ENCODE assay signal across 6 cellular contexts in the genomic region with DNA sequence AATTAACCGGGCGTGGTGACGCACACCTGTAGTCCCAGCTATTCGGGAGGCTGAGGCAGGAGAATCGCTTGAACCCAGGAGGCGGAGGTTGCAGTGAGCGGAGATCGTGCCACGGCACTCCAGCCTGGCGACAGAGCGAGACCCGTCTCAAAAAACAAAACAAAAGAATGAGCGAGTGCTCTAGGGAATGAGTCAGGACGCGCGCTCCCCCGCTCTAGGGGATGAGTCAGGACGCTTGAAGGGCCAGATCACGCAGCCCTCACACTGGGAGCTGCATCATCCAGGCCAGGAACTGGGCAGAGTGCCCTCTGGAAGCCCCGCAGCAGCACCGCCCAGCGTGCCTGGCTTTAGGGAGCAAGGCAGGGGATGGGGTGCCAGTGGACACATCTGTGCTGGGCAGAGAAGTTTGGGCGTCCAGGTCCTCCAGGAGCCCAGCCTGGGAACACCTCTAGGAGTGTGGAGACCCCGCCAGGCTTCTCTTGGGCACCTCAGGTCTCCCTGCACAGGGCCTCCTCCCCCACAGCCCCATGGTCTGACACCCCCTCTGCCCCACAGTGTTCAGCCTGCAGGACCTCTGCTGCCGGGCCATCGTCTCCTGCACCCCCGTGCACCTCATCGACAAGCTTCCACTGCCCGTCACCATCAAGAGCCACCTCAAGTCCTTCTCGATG. TPM values are rescaled to one million over a fixed set of nuclear protein-coding genes. Genes with fewer than 3 reads are reported as not detected.
DNase-seq lines count a peak whose midpoint lies in the region; ATAC-seq and TF ChIP-seq lines count a peak whose summit lies in the region.

No MANE protein-coding gene starts in this region.

- ATAC-seq in RWPE2 (ENCODE audit: low read depth): peak; percentile 80
- no peak for ATAC-seq in HG02981 (IDR thresholded peaks at IDR 0.05; ENCODE audit: unreplicated experiment)

- WGBS in spleen, 5 donors: 90 to 97% (median 93%) methylated on average over 29 to 30 of the region's 30 CpGs

- H3K27ac ChIP-seq in RWPE2 (ENCODE audit: poor library complexity, severe bottlenecking) (peak overlapping the region; percentile 23), spleen (no peak overlapping the region)

- H3K4me3 ChIP-seq in BE2C (ENCODE audit: low read depth, low read length) (no peak overlapping the region), RWPE2 (ENCODE audit: severe bottlenecking) (no peak overlapping the region), kidney epithelial cell (ENCODE audit: low read depth, low read length) (no peak overlapping the region), spleen (no peak overlapping the region)

- H3K9me3 ChIP-seq in BE2C (no peaks in the 10 kb centered on the region), RWPE2 (ENCODE audit: severe bottlenecking) (no peaks in the 10 kb centered on the region), spleen (no peaks in the 10 kb centered on the region)

- peaks cover 38% of the 10 kb centered on the region for H3K4me1 ChIP-seq in BE2C
- H3K4me1 ChIP-seq in RWPE2 (ENCODE audit: insufficient read depth, poor library complexity, severe bottlenecking): peaks cover 21% of the 10 kb centered on the region
- peaks cover 0 to 34% (median 18%) of the 10 kb centered on the region in 6 donors for H3K4me1 ChIP-seq in spleen

- H3K36me3 ChIP-seq in BE2C: no peaks in the 10 kb centered on the region; the same call in 1 of the 2 replicates
- peaks cover 10% of the 10 kb centered on the region for H3K36me3 ChIP-seq in RWPE2 (ENCODE audit: low read depth)
- peaks cover 2% of the 10 kb centered on the region for H3K36me3 ChIP-seq in kidney epithelial cell (ENCODE audit: control insufficient read depth, insufficient read depth, low read length)
- H3K36me3 ChIP-seq in spleen: peaks cover 0 to 50% (median 35%) of the 10 kb centered on the region in 6 donors

- no peak for TF ChIP-seq POLR2A in spleen (IDR thresholded peaks at IDR 0.05)

- H3K27me3 ChIP-seq in BE2C: no peaks in the 10 kb centered on the region
- no peaks in the 10 kb centered on the region for H3K27me3 ChIP-seq in RWPE2 (ENCODE audit: insufficient read depth, poor library complexity, severe bottlenecking)
- peaks cover 4% of the 10 kb centered on the region for H3K27me3 ChIP-seq in kidney epithelial cell (ENCODE audit: control insufficient read depth, insufficient read depth, low read length)
- peaks cover 0 to 13% (median 0%) of the 10 kb centered on the region in 7 donors for H3K27me3 ChIP-seq in spleen (replicated peaks in 1 of 7)

- intact Hi-C loops in spleen (cut with DNase I; ENCODE audit: low total_unique reads): no loop called here

- DNase-seq in BE2C: peak; percentile 33
- peak; percentile 91 for DNase-seq in RWPE2 (ENCODE audit: low spot score)
- DNase-seq in kidney epithelial cell (ENCODE audit: low read depth): peak; percentile 85
- DNase-seq in spleen: no peak
- no peak for DNase-seq in stimulated activated CD4-positive, alpha-beta T cell treated with anti-CD3 and anti-CD28 coated beads, Interleukin-1b, Interleukin-23, amount 100 ng/mL, for 48 hours

- TF ChIP-seq CTCF in BE2C (IDR thresholded peaks at IDR 0.05; ENCODE audit: low read depth, low read length) (no peak), RWPE2 (IDR thresholded peaks at IDR 0.05; ENCODE audit: poor library complexity, severe bottlenecking) (no peak), kidney epithelial cell (IDR thresholded peaks at IDR 0.05; ENCODE audit: insufficient read depth, low read length, poor library complexity, severe bottlenecking) (no peak), spleen (IDR thresholded peaks at IDR 0.05 in 8 of 11, conservative IDR thresholded peaks at IDR 0.05 in 3 of 11) (no peak)

RNA-seq across cellular contexts. Expression of gene WFIKKN1, which starts 3.9 kb away (rescaled TPM):
- 1.3 TPM for polyA plus RNA-seq in BE2C (2012; ENCODE audit: insufficient read depth, insufficient read length, low read depth)
- total RNA-seq in kidney epithelial cell (0.08 TPM in 1 of 2 replicates, not detected in the other), spleen (1 to 10 TPM in 3 of 7 donors, under 1 TPM in 4; 0.49 to 1.5 (median 0.95) TPM)
- polyA plus RNA-seq in spleen: 1 to 10 TPM in 1 of 3 donors, under 1 TPM in 2; 0.15 to 1.8 (median 0.30) TPM

RNA-seq across cellular contexts. Expression of gene METTL26, which starts 9.2 kb away (rescaled TPM):
- polyA plus RNA-seq in BE2C (2012; ENCODE audit: insufficient read depth, insufficient read length, low read depth): 215 TPM
- total RNA-seq in kidney epithelial cell: 170 and 203 TPM in 2 replicates
- total RNA-seq in spleen: 10 to 100 TPM; 39.6 to 78.4 (median 46.0) TPM
- 100 to 1,000 TPM; 114 to 165 (median 133) TPM for polyA plus RNA-seq in spleen

RNA-seq across cellular contexts. Expression of gene MCRIP2, which starts 14.7 kb away (rescaled TPM):
- polyA plus RNA-seq in BE2C (2012; ENCODE audit: insufficient read depth, insufficient read length, low read depth): 180 TPM
- total RNA-seq in kidney epithelial cell (41.7 and 59.8 TPM in 2 replicates), spleen (10 to 100 TPM; 23.6 to 45.8 (median 36.1) TPM)
- 100 to 1,000 TPM in 1 of 3 donors, 10 to 100 TPM in 2; 56.5 to 106 (median 80.8) TPM for polyA plus RNA-seq in spleen

RNA-seq across cellular contexts. Expression of gene WDR90, which starts 22.2 kb away (rescaled TPM):
- polyA plus RNA-seq in BE2C (2012; ENCODE audit: insufficient read depth, insufficient read length, low read depth): 44.4 TPM
- total RNA-seq in kidney epithelial cell: 17.0 and 21.0 TPM in 2 replicates
- 10 to 100 TPM in 6 of 7 donors, 1 to 10 TPM in 1; 7.9 to 30.2 (median 16.7) TPM for total RNA-seq in spleen
- 10 to 100 TPM; 10.3 to 25.1 (median 22.1) TPM for polyA plus RNA-seq in spleen

RNA-seq across cellular contexts. Expression of gene RAB40C, which starts 37.1 kb away (rescaled TPM):
- polyA plus RNA-seq in BE2C (2012; ENCODE audit: insufficient read depth, insufficient read length, low read depth): 21.3 TPM
- total RNA-seq in kidney epithelial cell (16.5 and 26.9 TPM in 2 replicates), spleen (10 to 100 TPM; 12.9 to 21.6 (median 15.3) TPM)
- polyA plus RNA-seq in spleen: 10 to 100 TPM in 2 of 3 donors, 1 to 10 TPM in 1; 8.1 to 20.9 (median 11.0) TPM

Comparison
In these comparisons a context has a peak if more than half of its experiments do, and no peak if none do; other contexts are left out.
1. DNase-seq: peak in BE2C (single experiment), RWPE2 (single experiment) and kidney epithelial cell (single experiment); none in spleen (single experiment) and stimulated activated CD4-positive, alpha-beta T cell treated with anti-CD3 and anti-CD28 coated beads, Interleukin-1b, Interleukin-23, amount 100 ng/mL, for 48 hours (single experiment).